ENCODE assay signal across 27 cellular contexts in the genomic region with DNA sequence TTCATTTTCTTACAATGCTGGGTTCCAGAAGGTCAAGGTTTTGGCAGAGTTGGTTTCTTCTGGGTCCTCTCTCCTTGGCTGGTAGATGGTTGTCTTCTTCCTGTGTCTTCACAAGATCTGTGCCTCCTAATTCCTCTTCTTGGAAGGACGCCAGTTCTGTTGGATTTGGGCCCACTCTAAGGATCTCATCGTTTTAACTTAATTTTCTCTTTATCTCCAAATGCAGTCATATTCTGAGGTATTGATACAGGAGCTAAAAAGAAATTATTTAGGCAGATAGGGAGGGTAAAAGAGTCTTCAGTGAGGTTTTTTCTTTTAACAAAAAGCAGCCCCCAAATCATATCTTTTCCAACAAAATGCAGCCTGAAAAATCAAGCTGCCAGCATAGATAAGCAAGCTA.
"Had no signal": no experiment of that assay in that cellular context is flagged by ENCODE, and none has a peak within 500 bp of the region (broad histone marks: within the 10 kb centered on the region; RNA-seq: fewer than 3 reads in every experiment).

No MANE protein-coding gene starts in this region.

- ATAC-seq: activated CD8-positive, alpha-beta T cell treated with anti-CD3 and anti-CD28 coated beads for 36 hours; activated T-cell treated with anti-CD3 and anti-CD28 coated beads, Interleukin-2, amount 50 U/mL, for 72 hours; activated T-helper 17 cell treated with anti-CD3 and anti-CD28 coated beads, Interleukin-2, amount 50 U/mL, for 72 hours; K562; Panc1 had no signal

- H3K9me3 ChIP-seq: ascending aorta, SJCRH30 had no signal

- H3K36me3 ChIP-seq: ascending aorta, cardiac muscle cell, SJCRH30 had no signal

- H3K27me3 ChIP-seq: ascending aorta, cardiac muscle cell, SJCRH30 had no signal

- H3K4me1 ChIP-seq: ascending aorta, SJCRH30 had no signal

- H3K4me3 ChIP-seq: ascending aorta, cardiac muscle cell, K562, SJCRH30, SK-N-MC had no signal

- H3K27ac ChIP-seq: ascending aorta, cardiac muscle cell, SJCRH30, SK-N-MC had no signal

- DNase-seq: activated CD4-positive, alpha-beta T cell treated with anti-CD3 and anti-CD28 coated beads, Interleukin-2, amount 10 ng/mL, durations not matched to agents 24 days and 14 days; activated CD4-positive, alpha-beta T cell treated with anti-CD3 and anti-CD28 coated beads, Interleukin-2, amount 50 U/mL, for 4 hours; activated CD8-positive, alpha-beta T cell treated with anti-CD3 and anti-CD28 coated beads for 36 hours; activated gamma-delta T cell; activated naive CD4-positive, alpha-beta T cell treated with Interleukin-2 at 50 U/mL for 16 hours; activated naive CD8-positive, alpha-beta T cell treated with anti-CD3 and anti-CD28 coated beads, Interleukin-2, amount 10 ng/mL, durations not matched to agents 7 days and 5 days; activated T-cell treated with anti-CD3 and anti-CD28 coated beads, Interleukin-2, amount 50 U/mL, for 1 hour; activated T-cell treated with anti-CD3 and anti-CD28 coated beads, Interleukin-2, amount 50 U/mL, for 72 hours; amygdala; NCI-H1436; NCI-H187; NCI-H2029 treated with DMSO at 0.1 percent for 48 hours; NCI-H2107; NCI-H226; NCI-H446 treated with DMSO at 0.1 percent for 48 hours; SHP77; SJCRH30; SW 1271; T-helper 1 cell; T-helper 2 cell; T-helper 9 cell had no signal
